ENCODE assay signal across 8 cellular contexts in genomic region chr14:58243790-58244555, GRCh38. TPM values are rescaled to one million over a fixed set of nuclear protein-coding genes. Genes with fewer than 3 reads are reported as not detected.
DNase-seq lines count a peak whose midpoint lies in the region; ATAC-seq, FAIRE-seq and TF ChIP-seq lines count a peak whose summit lies in the region.

No MANE protein-coding gene starts in this region.

- H3K9ac ChIP-seq in H1 (replicated peaks in 1 of 4; ENCODE audit: extremely low read depth in 1 of 4, low read depth in 3 of 4, low read length in 3 of 4) (peak overlapping the region in 3 of 4 experiments; percentile 58 to 95 (median 87); a peak in 6 of 7 replicates), muscle layer of colon (ENCODE audit: low read length) (peak overlapping the region; percentile 62)

- peaks cover 6% of the 10 kb centered on the region in 2 experiments for H4K20me1 ChIP-seq in H1 (replicated peaks in 1 of 2; ENCODE audit: control insufficient read depth in 1 of 2, insufficient read depth in 2 of 2, low read length in 2 of 2)

- no peak for TF ChIP-seq RAD21 in H1 (IDR thresholded peaks at IDR 0.05 in 1 of 2, conservative IDR thresholded peaks at IDR 0.05 in 1 of 2; ENCODE audit: low read depth in 2 of 2, low read length in 2 of 2)

- H2AFZ ChIP-seq in H1 (ENCODE audit: low read length), result no peak overlapping the region

- H3K23me2 ChIP-seq in H1 (ENCODE audit: low read depth, low read length), result peaks cover 4% of the 10 kb centered on the region

- H2BK15ac ChIP-seq in H1 (ENCODE audit: low read length), result no peak overlapping the region

- DNase-seq in EH (ENCODE audit: low read depth) (peak; percentile 49), HS-27A (ENCODE audit: low read depth) (peak; percentile 27), RWPE1 (ENCODE audit: low spot score) (peak; percentile 46), H1 (ENCODE audit: low read depth in 1 of 2, low spot score in 2 of 2) (no peak), hippocampal formation (lab: John Stamatoyannopoulos, UW) (no peak), UCSD-AML1 (lab: John Stamatoyannopoulos, UW; ENCODE audit: unreplicated experiment) (no peak)

- H3K36me3 ChIP-seq in H1 (ENCODE audit: control insufficient read depth in 2 of 4, insufficient read depth in 4 of 4, low read length in 3 of 4) (no peaks in the 10 kb centered on the region; a peak in 1 of 8 replicates), muscle layer of colon (ENCODE audit: insufficient read depth, low read length) (no peaks in the 10 kb centered on the region)

- H3K18ac ChIP-seq in H1 (ENCODE audit: extremely low read depth, low read length), result no peak overlapping the region

- no peak overlapping the region for H4K91ac ChIP-seq in H1 (replicated peaks; ENCODE audit: insufficient read length, low read length)

- no peak for TF ChIP-seq EP300 in H1 (IDR thresholded peaks at IDR 0.05; ENCODE audit: borderline replicate concordance in 1 of 2, low read depth in 2 of 2, low read length in 2 of 2)

- POLR2A ChIA-PET in RWPE1 (lab: Yijun Ruan, JAX; ENCODE audit: low non-redundant PET) (no interaction called here), H1 (lab: Charles Lee; ENCODE audit: partially characterized antibody) (interaction anchor here (0.7 to 3.1 kb wide), 18 partner anchors 9 to 184 kb away, joined by 3 to 34 read pairs (median 6); partner anchors contain the start of genes ACTR10, ARID4A, KIAA0586 and TIMM9)

- peak overlapping the region; percentile 88 for H4K5ac ChIP-seq in H1 (ENCODE audit: insufficient read length, low read depth, low read length)

- H2BK5ac ChIP-seq in H1 (ENCODE audit: low read depth, low read length), result no peak overlapping the region; the same call in 1 of the 2 replicates

- H3K79me1 ChIP-seq in H1 (ENCODE audit: low read depth, low read length), result no peaks in the 10 kb centered on the region

- H2BK12ac ChIP-seq in H1 (ENCODE audit: low read depth, low read length), result no peak overlapping the region

- CTCF ChIA-PET in RWPE1 (lab: Yijun Ruan, JAX), result no interaction called here
- CTCF ChIA-PET in H1 (lab: Charles Lee; ENCODE audit: partially characterized antibody), result interaction anchor here (2.6 kb wide), 1 partner anchor 14 kb away, joined by 6 read pairs; no protein-coding TSS in a partner anchor

- H3K79me2 ChIP-seq in H1 (ENCODE audit: control insufficient read depth in 1 of 2, insufficient read depth in 2 of 2, low read length in 2 of 2), result peaks cover 15 to 41% of the 10 kb centered on the region in 2 experiments

- TF ChIP-seq CTCF in RWPE1 (conservative IDR thresholded peaks at IDR 0.05; ENCODE audit: low read depth), result no peak
- TF ChIP-seq CTCF in H1 (IDR thresholded peaks at IDR 0.05; ENCODE audit: control extremely low read depth in 1 of 3, insufficient read depth in 1 of 3, low read depth in 1 of 3, low read length in 3 of 3), result no peak

- H3K4me3 ChIP-seq in H1 (ENCODE audit: extremely low read depth in 1 of 4, insufficient read depth in 2 of 4, low read depth in 3 of 4, low read length in 4 of 4) (peak overlapping the region; percentile 84 to 97 (median 88)), muscle layer of colon (ENCODE audit: low read depth in 1 of 2, low read length in 2 of 2) (peak overlapping the region; percentile 58 to 61)

- no peak overlapping the region for H2AK5ac ChIP-seq in H1 (ENCODE audit: low read depth, low read length)

- H3K27me3 ChIP-seq in H1 (replicated peaks in 1 of 4; ENCODE audit: control insufficient read depth in 3 of 4, extremely low read depth in 1 of 4, insufficient read depth in 3 of 4, low read length in 3 of 4) (no peaks in the 10 kb centered on the region), muscle layer of colon (ENCODE audit: control insufficient read depth in 1 of 2, insufficient read depth in 2 of 2, low read length in 2 of 2) (no peaks in the 10 kb centered on the region)

- no peak overlapping the region for H3K23ac ChIP-seq in H1 (ENCODE audit: insufficient read length)

- H3K14ac ChIP-seq in H1 (ENCODE audit: insufficient read length), result no peak overlapping the region

- peak overlapping the region; percentile 5 for H3K56ac ChIP-seq in H1 (replicated peaks; ENCODE audit: insufficient read length, low read depth, low read length)

- no peak for TF ChIP-seq POLR2A in H1 (IDR thresholded peaks at IDR 0.05; ENCODE audit: control extremely low read depth in 1 of 2, low read depth in 2 of 2, low read length in 2 of 2)

- H3K9me3 ChIP-seq in H1 (ENCODE audit: insufficient read depth in 2 of 2, low read depth in 1 of 2, low read length in 1 of 2) (no peaks in the 10 kb centered on the region), muscle layer of colon (ENCODE audit: low read length) (no peaks in the 10 kb centered on the region)

- no peak overlapping the region for H2BK120ac ChIP-seq in H1 (replicated peaks; ENCODE audit: low read depth, low read length)

- no peak for FAIRE-seq in H1 (lab: Jason Lieb, UNC)

- H3K27ac ChIP-seq in RWPE1 (peak overlapping the region; percentile 99), H1 (ENCODE audit: low read depth, low read length) (no peak overlapping the region), muscle layer of colon (ENCODE audit: low read depth, low read length) (peak overlapping the region; percentile 87)

- no peak overlapping the region for H2BK20ac ChIP-seq in H1 (ENCODE audit: low read length)

- no peak overlapping the region for H3K4ac ChIP-seq in H1 (replicated peaks; ENCODE audit: insufficient read length, low read depth, low read length)

- H3K4me1 ChIP-seq in H1 (replicated peaks in 1 of 4; ENCODE audit: control insufficient read depth in 3 of 4, insufficient read depth in 4 of 4, low read length in 3 of 4) (peaks cover 0 to 5% (median 2%) of the 10 kb centered on the region in 4 experiments; a peak in 2 of 7 replicates), muscle layer of colon (ENCODE audit: insufficient read depth, low read length) (peaks cover 30% of the 10 kb centered on the region)

- peak; percentile 35 for ATAC-seq in GM21423 (IDR thresholded peaks at IDR 0.05; ENCODE audit: unreplicated experiment)

- 11% methylated on average over 16 of the region's 16 CpGs; no CpG with 5 or more reads in 1 of the 2 experiments for whole genome bisulfite sequencing in H1 (ENCODE audit: extremely low coverage in 1 of 2, insufficient coverage in 1 of 2, insufficient read length in 1 of 2, insufficient replicate concordance in 2 of 2, low coverage in 1 of 2, low lambda C conversion rate in 2 of 2, missing lambda C conversion rate in 1 of 2), 2 experiments

- peak overlapping the region; percentile 41 to 60 for H3K4me2 ChIP-seq in H1 (ENCODE audit: insufficient read depth in 1 of 2, low read depth in 2 of 2, low read length in 2 of 2)

- H4K8ac ChIP-seq in H1 (ENCODE audit: extremely low read depth, insufficient read depth, low read length), result no peak overlapping the region

TF ChIP-seq in H1, 55 proteins besides CTCF, POLR2A, EP300 and RAD21:
- no peak for TF ChIP-seq SRF (IDR thresholded peaks at IDR 0.05; ENCODE audit: low read depth, low read length)
- no peak for TF ChIP-seq KDM5A (IDR thresholded peaks at IDR 0.05; ENCODE audit: low read length)
- no peak for TF ChIP-seq CEBPB (IDR thresholded peaks at IDR 0.05; ENCODE audit: low read depth, low read length)
- TF ChIP-seq MAX (IDR thresholded peaks at IDR 0.05), result peak; percentile 37; the same call in 1 of the 2 replicates
- TF ChIP-seq CHD1 (IDR thresholded peaks at IDR 0.05; ENCODE audit: low read depth, low read length), result no peak

RNA-seq across cellular contexts. Expression of gene PSMA3, which starts 0.7 kb away (rescaled TPM):
- total RNA-seq in H1 (2021; fragmentation: NEBNext Ultra II Directional; extraction: Animal tissue kit (Norgen Biotek cat#: 25700)), result 283 and 285 TPM in 2 replicates
- polyA plus RNA-seq in H1 (2011; rRNA removed), result 244 and 507 TPM in 2 replicates
- 374 TPM for polyA plus RNA-seq in H1 (2011; cell fraction: cytosol; rRNA removed)
- 105 TPM for polyA plus RNA-seq in H1 (2011; cell fraction: nucleus; rRNA removed)
- 205 to 250 TPM (median 218 TPM) in 4 replicates for polyA plus RNA-seq in H1 (2012, experiment 1 of 2)
- polyA plus RNA-seq in H1 (2012, experiment 2 of 2), result 137 TPM
- polyA plus RNA-seq in H1 (2013, experiment 1 of 2), result 460 TPM
- polyA plus RNA-seq in H1 (2013, experiment 2 of 2), result 474 TPM
- polyA minus RNA-seq in H1 (2011; rRNA and poly(A)+ RNA removed), result 260 and 381 TPM in 2 replicates
- 64.0 TPM for polyA minus RNA-seq in H1 (2011; cell fraction: cytosol; rRNA and poly(A)+ RNA removed)
- 106 TPM for polyA minus RNA-seq in H1 (2011; cell fraction: nucleus; rRNA and poly(A)+ RNA removed)

RNA-seq across cellular contexts. Expression of gene ACTR10, which starts 44.0 kb away (rescaled TPM):
- total RNA-seq in H1 (2021; fragmentation: NEBNext Ultra II Directional; extraction: Animal tissue kit (Norgen Biotek cat#: 25700)), result 33.9 and 34.6 TPM in 2 replicates
- 6.9 and 15.4 TPM in 2 replicates for polyA plus RNA-seq in H1 (2011; rRNA removed)
- 17.8 TPM for polyA plus RNA-seq in H1 (2011; cell fraction: cytosol; rRNA removed)
- 3.1 TPM for polyA plus RNA-seq in H1 (2011; cell fraction: nucleus; rRNA removed)
- polyA plus RNA-seq in H1 (2012, experiment 1 of 2), result 16.7 to 33.6 TPM (median 17.8 TPM) in 4 replicates
- 5.5 TPM for polyA plus RNA-seq in H1 (2012, experiment 2 of 2)
- 24.8 TPM for polyA plus RNA-seq in H1 (2013, experiment 1 of 2)
- polyA plus RNA-seq in H1 (2013, experiment 2 of 2), result 23.5 TPM
- 8.0 and 14.9 TPM in 2 replicates for polyA minus RNA-seq in H1 (2011; rRNA and poly(A)+ RNA removed)
- 19.4 TPM for polyA minus RNA-seq in H1 (2011; cell fraction: cytosol; rRNA and poly(A)+ RNA removed)
- 9.1 TPM for polyA minus RNA-seq in H1 (2011; cell fraction: nucleus; rRNA and poly(A)+ RNA removed)

RNA-seq across cellular contexts. Expression of gene ARID4A, which starts 54.4 kb away (rescaled TPM):
- 12.6 and 14.6 TPM in 2 replicates for total RNA-seq in H1 (2021; fragmentation: NEBNext Ultra II Directional; extraction: Animal tissue kit (Norgen Biotek cat#: 25700))
- 1.9 and 2.1 TPM in 2 replicates for polyA plus RNA-seq in H1 (2011; rRNA removed)
- 3.2 TPM for polyA plus RNA-seq in H1 (2011; cell fraction: cytosol; rRNA removed)
- polyA plus RNA-seq in H1 (2011; cell fraction: nucleus; rRNA removed), result 10.2 TPM
- polyA plus RNA-seq in H1 (2012, experiment 1 of 2), result 4.5 to 13.8 TPM (median 7.1 TPM) in 4 replicates
- polyA plus RNA-seq in H1 (2012, experiment 2 of 2), result 1.8 TPM
- 16.6 TPM for polyA plus RNA-seq in H1 (2013, experiment 1 of 2)
- 15.9 TPM for polyA plus RNA-seq in H1 (2013, experiment 2 of 2)
- polyA minus RNA-seq in H1 (2011; rRNA and poly(A)+ RNA removed), result 4.3 and 6.2 TPM in 2 replicates
- polyA minus RNA-seq in H1 (2011; cell fraction: cytosol; rRNA and poly(A)+ RNA removed), result 2.9 TPM
- 24.6 TPM for polyA minus RNA-seq in H1 (2011; cell fraction: nucleus; rRNA and poly(A)+ RNA removed)

Comparison
In these comparisons a context has a peak if more than half of its experiments do, and no peak if none do; other contexts are left out.
1. DNase-seq: peak in EH (single experiment), HS-27A (single experiment) and RWPE1 (single experiment); none in H1 (0 of 2), hippocampal formation (0 of 2) and UCSD-AML1 (single experiment).